Comparison of ENCODE assay signal across 17 cellular contexts in the genomic region with DNA sequence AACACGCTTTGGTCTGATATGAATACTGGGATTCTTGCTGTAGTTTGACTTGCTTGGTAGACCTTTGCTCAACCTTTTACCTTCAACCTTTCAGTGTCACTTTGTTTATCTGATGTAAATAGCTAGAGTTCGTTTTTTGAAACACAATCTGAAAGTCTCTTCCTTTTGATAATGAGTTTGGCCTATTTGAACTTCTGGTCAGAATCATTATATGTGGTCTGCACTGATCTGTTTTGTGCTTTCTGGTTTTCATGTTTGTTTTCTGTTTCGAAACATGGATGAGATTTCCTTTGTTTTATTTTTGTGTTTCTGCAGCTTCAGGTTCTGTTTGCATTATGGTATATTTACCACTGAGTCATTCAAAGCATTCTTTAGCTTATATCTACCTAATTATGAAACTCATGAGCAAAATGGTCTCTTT.
"Had no signal": no experiment of that assay in that cellular context is flagged by ENCODE, and none has a peak within 500 bp of the region (broad histone marks: within the 10 kb centered on the region; RNA-seq: fewer than 3 reads in every experiment).

No MANE protein-coding gene starts in this region.

- H3K4me1 ChIP-seq: neural progenitor cell, sigmoid colon had no signal

- H3K9ac ChIP-seq: neural progenitor cell had no signal

- H3K9me3 ChIP-seq: ovary had no signal

- ATAC-seq: activated CD8-positive, alpha-beta T cell treated with anti-CD3 and anti-CD28 coated beads, Interleukin-2, amount 10 ng/mL, durations not matched to agents 7 days and 5 days; activated naive CD4-positive, alpha-beta T cell treated with anti-CD3 and anti-CD28 coated beads, Interleukin-2, amount 50 U/mL, for 72 hours; stimulated activated memory B cell treated with anti-CD40 and anti-IgM and Interleukin-4, amounts not matched to agents 10 μg/mL and 1 μg/mL and 100 μg/mL, for 72 hours; T-helper 17 cell had no signal

- H3K4me2 ChIP-seq: neural progenitor cell had no signal

- H3K36me3 ChIP-seq: neural progenitor cell, ovary, sigmoid colon had no signal

- H2AFZ ChIP-seq: neural progenitor cell had no signal

- H3K27me3 ChIP-seq: neural progenitor cell, ovary, sigmoid colon had no signal

- H3K27ac ChIP-seq: neural progenitor cell, ovary, sigmoid colon had no signal

- H3K4me3 ChIP-seq: lung, neural progenitor cell, ovary, sigmoid colon had no signal

- DNase-seq: activated B cell treated with CpG ODN at 0.5 μM for 24 hours; activated CD4-positive, alpha-beta T cell treated with anti-CD3 and anti-CD28 coated beads for 48 hours; activated CD8-positive, alpha-beta memory T cell treated with anti-CD3 and anti-CD28 coated beads, Interleukin-2, amount 50 U/mL, for 4 hours; activated CD8-positive, alpha-beta T cell treated with anti-CD3 and anti-CD28 coated beads, Interleukin-2, amount 10 ng/mL, durations not matched to agents 7 days and 5 days; activated effector memory CD4-positive, alpha-beta T cell treated with anti-CD3 and anti-CD28 coated beads, Interleukin-2, amount 50 U/mL, for 16 hours; activated T-cell treated with anti-CD3 and anti-CD28 coated beads, Interleukin-2, amount 50 U/mL, for 48 hours; amygdala; effector CD8-positive, alpha-beta T cell; foreskin melanocyte; naive B cell; ovary; sigmoid colon; T-helper 17 cell had no signal
